In the genomic region with DNA sequence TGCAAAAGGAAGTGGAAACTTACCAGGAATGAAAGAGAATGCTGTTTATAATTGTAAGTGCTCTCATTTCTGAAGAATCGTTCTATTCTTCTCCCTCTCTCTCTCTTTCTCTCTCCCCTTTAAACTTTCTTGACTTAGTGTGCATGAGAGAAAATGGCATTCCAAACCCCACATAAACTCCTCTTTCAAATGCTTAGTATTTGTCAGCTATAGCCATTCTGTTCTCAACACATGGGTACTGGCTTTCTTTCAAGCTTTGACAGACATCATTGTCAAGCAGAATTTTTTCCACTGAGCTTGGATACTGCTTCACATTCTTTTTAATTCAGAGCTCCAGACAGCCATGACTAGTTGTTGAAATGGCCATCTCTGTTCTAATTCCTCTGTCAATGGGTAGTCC, we compare ENCODE assay signal across 10 cellular contexts. TPM values are rescaled to one million over a fixed set of nuclear protein-coding genes. Genes with fewer than 3 reads are reported as not detected.
DNase-seq lines count a peak whose midpoint lies in the region; ATAC-seq and TF ChIP-seq lines count a peak whose summit lies in the region.
"Had no signal": no experiment of that assay in that cellular context is flagged by ENCODE, and none has a peak within 500 bp of the region (broad histone marks: within the 10 kb centered on the region; RNA-seq: fewer than 3 reads in every experiment).

No MANE protein-coding gene starts in this region.

- no peak for TF ChIP-seq POLR2A in lower leg skin (IDR thresholded peaks at IDR 0.05)

- H3K36me3 ChIP-seq in HUES48 (ENCODE audit: control insufficient read depth, insufficient read depth, low read length) = no peaks in the 10 kb centered on the region
- H3K36me3 ChIP-seq: BLaER1 had no signal

- H3K9me3 Mint-ChIP-seq in CD4-positive, alpha-beta T cell = no peaks in the 10 kb centered on the region
- H3K9me3 Mint-ChIP-seq in natural killer cell = no peaks in the 10 kb centered on the region

- no peaks in the 10 kb centered on the region for H3K27me3 ChIP-seq in CD4-positive, alpha-beta T cell (ENCODE audit: control insufficient read depth, insufficient read depth, low read length)
- H3K27me3 ChIP-seq in HUES48 (ENCODE audit: control insufficient read depth, insufficient read depth, low read length) = no peaks in the 10 kb centered on the region
- H3K27me3 ChIP-seq: BLaER1 had no signal

- H3K4me3 Mint-ChIP-seq in CD4-positive, alpha-beta T cell = no peak overlapping the region
- peak overlapping the region; percentile 72 for H3K4me3 Mint-ChIP-seq in natural killer cell

- H3K4me1 Mint-ChIP-seq in CD4-positive, alpha-beta T cell (ENCODE audit: low read depth) = peaks cover 18% of the 10 kb centered on the region
- peaks cover 35 to 39% of the 10 kb centered on the region in 2 donors for H3K4me1 Mint-ChIP-seq in natural killer cell

- 37 to 40% methylated on average over 1 of the region's 1 CpG for WGBS in lower leg skin, 2 donors

- peak overlapping the region; percentile 65 for H3K27ac Mint-ChIP-seq in CD4-positive, alpha-beta T cell
- peak overlapping the region; percentile 86 to 91 for H3K27ac Mint-ChIP-seq in natural killer cell

- no peaks in the 10 kb centered on the region for H3K9me3 ChIP-seq in CD4-positive, alpha-beta T cell (ENCODE audit: control insufficient read depth, low read length)
- H3K9me3 ChIP-seq in HUES48 (ENCODE audit: control insufficient read depth, insufficient read depth, low read length) = no peaks in the 10 kb centered on the region
- H3K9me3 ChIP-seq: BLaER1 had no signal

- no peak overlapping the region for H3K9ac ChIP-seq in HUES48 (ENCODE audit: low read depth, low read length)
- H3K9ac ChIP-seq: BLaER1 had no signal

- H3K4me1 ChIP-seq in HUES48 (ENCODE audit: control insufficient read depth, insufficient read depth, low read length) = peaks cover 9% of the 10 kb centered on the region; the same call in 1 of the 2 replicates

- no peak overlapping the region for H3K27ac ChIP-seq in CD4-positive, alpha-beta T cell (ENCODE audit: low read depth, low read length)
- peak overlapping the region; percentile 29 for H3K27ac ChIP-seq in HUES48 (ENCODE audit: low read depth, low read length)
- H3K27ac ChIP-seq: BLaER1 had no signal

- CTCF ChIA-PET in CD4-positive, alpha-beta T cell (lab: Charles Lee) = no interaction called here

- ATAC-seq in CD4-positive, alpha-beta T cell (ENCODE audit: poor library complexity) = no peak
- ATAC-seq in natural killer cell (no peak), HG03457 (IDR thresholded peaks at IDR 0.05; ENCODE audit: unreplicated experiment) (no peak)

- intact Hi-C loops in CD4-positive, alpha-beta T cell (cut with DNase I, micrococcal nuclease) = no loop called here
- intact Hi-C loops in natural killer cell (cut with micrococcal nuclease) (loop anchor here (10.0 kb wide), 2 partner anchors 191 to 281 kb away; no protein-coding TSS in a partner anchor), lower leg skin (cut with DNase I; ENCODE audit: low total_unique reads) (no loop called here)

- DNase-seq in CD4-positive, alpha-beta T cell = no peak
- DNase-seq in cerebellar cortex (ENCODE audit: low spot score) (peak; percentile 12), natural killer cell (no peak), lower leg skin (ENCODE audit: low spot score in 2 of 2) (no peak), OCI-M1 (lab: John Stamatoyannopoulos, UW) (no peak), DMS79 (lab: John Stamatoyannopoulos, UW) (no peak)
- DNase-seq: mesendoderm had no signal

- H3K36me3 Mint-ChIP-seq in CD4-positive, alpha-beta T cell (ENCODE audit: low read depth) = no peaks in the 10 kb centered on the region
- no peaks in the 10 kb centered on the region for H3K36me3 Mint-ChIP-seq in natural killer cell

- no peak for TF ChIP-seq CTCF in CD4-positive, alpha-beta T cell (IDR thresholded peaks at IDR 0.05)
- TF ChIP-seq CTCF in natural killer cell (IDR thresholded peaks at IDR 0.05) (no peak), lower leg skin (IDR thresholded peaks at IDR 0.05) (no peak)

- H3K4me3 ChIP-seq in HUES48 (ENCODE audit: low read depth, low read length) = no peak overlapping the region
- H3K4me3 ChIP-seq in lower leg skin (ENCODE audit: low read depth, poor library complexity, severe bottlenecking) = no peak overlapping the region
- H3K4me3 ChIP-seq: BLaER1 had no signal

- POLR2A ChIA-PET in CD4-positive, alpha-beta T cell (lab: Charles Lee) = no interaction called here

- peaks cover 10% of the 10 kb centered on the region for H3K27me3 Mint-ChIP-seq in CD4-positive, alpha-beta T cell
- H3K27me3 Mint-ChIP-seq in natural killer cell (ENCODE audit: low read depth in 2 of 2) = peaks cover 0 to 3% of the 10 kb centered on the region in 2 donors

RNA-seq across cellular contexts. Expression of gene PREP, which starts 51.1 kb away (rescaled TPM):
- total RNA-seq in CD4-positive, alpha-beta T cell = 10 to 100 TPM; 14.9 to 15.6 TPM
- total RNA-seq in natural killer cell (10 to 100 TPM; 30.0 to 42.9 (median 37.1) TPM), lower leg skin (10 to 100 TPM; 33.9 to 39.1 (median 35.1) TPM)
